ENCODE assay signal across 8 cellular contexts in the genomic region with DNA sequence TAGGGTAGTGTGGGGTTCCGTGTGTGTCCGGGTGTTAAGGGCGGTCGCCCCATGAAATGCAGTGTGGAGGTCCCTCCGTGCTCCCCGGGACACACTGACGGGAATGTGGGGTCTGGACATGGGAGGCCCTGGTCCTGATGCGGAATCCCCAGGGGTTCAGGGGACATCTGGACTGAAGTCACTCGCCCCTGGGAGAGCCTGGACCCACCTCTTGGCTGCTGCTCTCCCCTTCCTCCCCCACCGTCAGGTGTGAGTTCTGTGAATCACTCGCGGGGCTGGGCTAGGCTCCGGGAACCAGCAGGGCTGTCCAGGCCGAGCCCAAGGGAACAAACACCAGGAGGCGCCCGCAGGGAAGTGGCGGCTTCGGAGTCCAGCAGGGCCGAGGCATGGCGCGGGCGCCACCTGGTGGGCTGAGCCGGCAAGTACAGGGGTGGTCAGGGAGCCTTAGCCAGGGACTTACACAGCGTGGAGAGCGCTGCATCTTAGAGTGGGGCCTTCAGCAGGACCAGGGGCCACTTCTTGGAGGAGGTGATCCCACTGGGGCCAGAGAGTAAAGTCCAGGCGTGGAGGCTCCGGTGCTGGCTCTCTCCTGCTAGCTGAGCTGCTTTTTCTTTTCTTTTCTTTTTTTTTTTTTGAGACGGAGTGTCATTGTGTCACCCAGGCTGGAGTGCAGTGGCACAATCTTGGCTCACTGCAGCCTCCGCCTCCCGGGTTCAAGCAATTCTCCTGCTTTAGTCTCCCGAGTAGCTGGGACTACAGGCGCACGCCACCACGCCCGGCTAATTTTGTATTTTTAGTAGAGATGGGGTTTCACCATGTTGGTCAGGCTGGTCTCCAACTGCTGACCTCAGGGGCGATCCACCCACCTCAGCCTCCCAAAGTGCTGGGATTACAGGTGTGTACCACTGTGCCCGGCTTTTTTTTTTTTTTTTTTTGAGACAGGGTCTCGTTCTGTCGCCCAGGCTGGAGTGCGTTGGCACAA. TPM values are rescaled to one million over a fixed set of nuclear protein-coding genes. Genes with fewer than 3 reads are reported as not detected.
A peak's percentile ranks its signal among the peaks of the same experiment; 100 is the strongest.
DNase-seq lines count a peak whose midpoint lies in the region; ATAC-seq, FAIRE-seq and TF ChIP-seq lines count a peak whose summit lies in the region.

No MANE protein-coding gene starts in this region.

- no peak for FAIRE-seq in pancreas (lab: Jason Lieb, UNC)

- H3K9me3 ChIP-seq in pancreas (no peaks in the 10 kb centered on the region), tibial nerve (no peaks in the 10 kb centered on the region)

- H3K36me3 ChIP-seq in pancreas (no peaks in the 10 kb centered on the region), tibial nerve (peaks cover 0 to 37% (median 0%) of the 10 kb centered on the region in 3 donors)

- 35 to 37% methylated on average over 38 to 40 of the region's 40 CpGs for WGBS in pancreas, 2 donors
- 40 to 41% methylated on average over 39 to 40 of the region's 40 CpGs for WGBS in tibial nerve, 2 donors

- peak; percentile 99 to 100 (median 99) for TF ChIP-seq CTCF in pancreas (IDR thresholded peaks at IDR 0.05)
- peak; percentile 98 to 99 (median 98) for TF ChIP-seq CTCF in tibial nerve (IDR thresholded peaks at IDR 0.05)

- TF ChIP-seq POLR2A in tibial nerve (IDR thresholded peaks at IDR 0.05), result no peak

- no peaks in the 10 kb centered on the region for H3K27me3 ChIP-seq in pancreas
- no peaks in the 10 kb centered on the region for H3K27me3 ChIP-seq in tibial nerve

- DNase-seq in EL (peak; percentile 85), HCEC 1CT (peak; percentile 80), NAMALWA (ENCODE audit: low spot score) (peak; percentile 84), SK-MEL-5 (ENCODE audit: low read depth, low spot score) (peak; percentile 88), globus pallidus (ENCODE audit: low spot score) (peak; percentile 79), pancreas (peak; percentile 87 to 99 (median 96)), tibial nerve (ENCODE audit: low spot score in 2 of 2) (peak; percentile 84 to 93)
- peak; percentile 77 to 81 (median 80) for DNase-seq in activated naive CD4-positive, alpha-beta T cell (lab: John Stamatoyannopoulos, UW)

- in situ Hi-C loops in SK-MEL-5 (cut with HindIII; ENCODE audit: low pct_unique_long_range_greater_than_20kb, low sequenced_read_pairs), result no loop called here

- H3K4me1 ChIP-seq in pancreas (no peaks in the 10 kb centered on the region), tibial nerve (peaks cover 0 to 55% (median 18%) of the 10 kb centered on the region in 4 donors)

- no peak overlapping the region for H3K27ac ChIP-seq in pancreas
- peak overlapping the region in 2 of 4 donors; percentile 26 to 73 for H3K27ac ChIP-seq in tibial nerve

- H3K4me3 ChIP-seq in pancreas (no peak overlapping the region), tibial nerve (no peak overlapping the region)

- intact Hi-C loops in pancreas (cut with DNase I), result loop anchor here in 1 of 3 donors (10.0 kb wide), 1 partner anchor 213 kb away; no protein-coding TSS in a partner anchor

- ATAC-seq in pancreas, result peak; percentile 95 to 99 (median 96)

- peak in 1 of 2 donors; percentile 54 for TF ChIP-seq EP300 in tibial nerve (IDR thresholded peaks at IDR 0.05)

RNA-seq across cellular contexts. Expression of a gene that starts 20.1 kb away (rescaled TPM):
- 4.7 and 10.8 TPM in 2 replicates for total RNA-seq in SK-MEL-5 (2014; rRNA removed; shearing (Covaris generic))
- polyA plus RNA-seq in SK-MEL-5 (2015; cell fraction: cytosol; rRNA removed), result 3.1 and 4.2 TPM in 2 replicates
- polyA plus RNA-seq in SK-MEL-5 (2015; cell fraction: nucleus; rRNA removed), result 1.2 and 2.5 TPM in 2 replicates
- total RNA-seq in pancreas (10 to 100 TPM in 1 of 6 donors, 1 to 10 TPM in 5; 3.4 to 11.3 (median 4.4) TPM), tibial nerve (10 to 100 TPM; 18.4 to 55.5 (median 30.4) TPM)
- 1 to 10 TPM; 3.9 to 4.9 TPM for polyA plus RNA-seq in pancreas
